20 cellular contexts compared by ENCODE assay signal in the genomic region with DNA sequence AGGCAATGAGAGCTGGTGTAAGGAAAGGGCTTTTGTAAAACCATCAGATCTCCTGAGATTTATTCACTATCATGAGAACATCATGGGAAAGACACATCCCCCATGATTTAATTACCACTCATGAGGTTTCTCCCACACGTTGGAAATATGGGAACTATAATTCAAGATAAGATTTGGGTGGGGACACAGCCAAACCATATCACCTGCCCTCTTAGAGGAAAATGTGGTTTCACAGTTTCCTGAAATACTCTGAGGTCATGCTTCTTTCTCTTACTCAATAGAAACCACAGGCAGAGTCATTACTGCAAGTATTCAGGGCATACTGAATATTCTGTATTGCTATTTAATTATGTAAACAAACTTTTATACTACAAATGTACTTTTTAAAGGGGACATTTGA.
DNase-seq lines count a peak whose midpoint lies in the region; ATAC-seq and TF ChIP-seq lines count a peak whose summit lies in the region.
"Had no signal": no experiment of that assay in that cellular context is flagged by ENCODE, and none has a peak within 500 bp of the region (broad histone marks: within the 10 kb centered on the region; RNA-seq: fewer than 3 reads in every experiment).

No MANE protein-coding gene starts in this region.

- no peak overlapping the region for H3K27ac ChIP-seq in gastrocnemius medialis
- H3K27ac ChIP-seq: neural progenitor cell, SJSA1, thyroid gland had no signal

- intact Hi-C loops in lower leg skin (cut with DNase I; ENCODE audit: low total_unique reads), result no loop called here
- intact Hi-C loops in gastrocnemius medialis (cut with DNase I; ENCODE audit: low total_unique reads), result no loop called here

- no peak for TF ChIP-seq CTCF in astrocyte of the cerebellum (IDR thresholded peaks at IDR 0.05; ENCODE audit: low read depth, low read length, missing control alignments)
- TF ChIP-seq CTCF in lower leg skin (IDR thresholded peaks at IDR 0.05), result no peak
- TF ChIP-seq CTCF in gastrocnemius medialis (IDR thresholded peaks at IDR 0.05 in 4 of 5, conservative IDR thresholded peaks at IDR 0.05 in 1 of 5), result no peak

- in situ Hi-C loops in astrocyte of the cerebellum (cut with HindIII; ENCODE audit: low sequenced_read_pairs) (no loop called here), gastrocnemius medialis (cut with MboI; ENCODE audit: low sequenced_read_pairs in 4 of 4) (no loop called here)

- H3K9me3 ChIP-seq in gastrocnemius medialis, result no peaks in the 10 kb centered on the region
- H3K9me3 ChIP-seq: SJSA1, thyroid gland had no signal

- no peaks in the 10 kb centered on the region for H3K27me3 ChIP-seq in gastrocnemius medialis
- H3K27me3 ChIP-seq: neural progenitor cell, SJSA1, thyroid gland had no signal

- TF ChIP-seq POLR2A in lower leg skin (IDR thresholded peaks at IDR 0.05) (no peak), gastrocnemius medialis (IDR thresholded peaks at IDR 0.05) (no peak)

- no peaks in the 10 kb centered on the region for H3K36me3 ChIP-seq in gastrocnemius medialis
- H3K36me3 ChIP-seq: SJSA1, thyroid gland had no signal

- 15 to 44% methylated on average over 1 of the region's 1 CpG for WGBS in lower leg skin, 2 donors

- ATAC-seq in gastrocnemius medialis (no peak), HG03432 (IDR thresholded peaks at IDR 0.05; ENCODE audit: unreplicated experiment) (no peak), GM19023 (IDR thresholded peaks at IDR 0.05; ENCODE audit: unreplicated experiment) (no peak)
- ATAC-seq: activated naive CD8-positive, alpha-beta T cell treated with anti-CD3 and anti-CD28 coated beads, Interleukin-2, amount 50 U/mL, for 24 hours; HepG2; stimulated activated naive B cell treated with anti-CD40 and anti-IgM and Interleukin-4, amounts not matched to agents 10 μg/mL and 1 μg/mL and 100 μg/mL, for 72 hours had no signal

- H3K4me3 ChIP-seq in astrocyte of the cerebellum (ENCODE audit: low read depth, low read length) (no peak overlapping the region), lower leg skin (ENCODE audit: low read depth, poor library complexity, severe bottlenecking) (no peak overlapping the region), gastrocnemius medialis (no peak overlapping the region)
- H3K4me3 ChIP-seq: neural progenitor cell, SJSA1, thyroid gland had no signal

- H3K4me1 ChIP-seq in gastrocnemius medialis, result no peaks in the 10 kb centered on the region
- H3K4me1 ChIP-seq: SJSA1, thyroid gland had no signal

- DNase-seq in GF-D8 (lab: John Stamatoyannopoulos, UW) (peak; percentile 59), NCI-H69 (lab: John Stamatoyannopoulos, UW) (peak; percentile 17), astrocyte of the cerebellum (ENCODE audit: low read depth) (peak; percentile 65), glomerular visceral epithelial cell (ENCODE audit: extremely low spot score) (peak; percentile 1), lower leg skin (ENCODE audit: low spot score in 2 of 2) (no peak), gastrocnemius medialis (no peak)
- DNase-seq: activated CD4-positive, alpha-beta T cell treated with anti-CD3 and anti-CD28 coated beads for 4 hours; activated naive CD8-positive, alpha-beta T cell treated with anti-CD3 and anti-CD28 coated beads, Interleukin-2, amount 50 U/mL, for 24 hours; DMS 273 treated with DMSO at 0.1 percent for 48 hours; effector memory CD4-positive, alpha-beta T cell; midbrain; NCI-H1105; NCI-H526 treated with DMSO at 0.1 percent for 48 hours; stimulated activated naive B cell treated with anti-CD40 and anti-IgM and Interleukin-4, amounts not matched to agents 10 μg/mL and 1 μg/mL and 100 μg/mL, for 72 hours; thyroid gland had no signal

Comparison
In these comparisons a context has a peak if more than half of its experiments do, and no peak if none do; other contexts are left out.
1. DNase-seq: peak in GF-D8 (single experiment), NCI-H69 (single experiment), astrocyte of the cerebellum (single experiment) and glomerular visceral epithelial cell (single experiment); none in lower leg skin (0 of 2) and gastrocnemius medialis (0 of 2).